ENCODE assay signal across 8 cellular contexts in genomic region chr17:31320231-31320630, GRCh38. TPM values are rescaled to one million over a fixed set of nuclear protein-coding genes. Genes with fewer than 3 reads are reported as not detected.
DNase-seq lines count a peak whose midpoint lies in the region; ATAC-seq and TF ChIP-seq lines count a peak whose summit lies in the region.

No MANE protein-coding gene starts in this region.

- intact Hi-C loops in CD14-positive monocyte (cut with micrococcal nuclease): loop anchor here in 1 of 2 donors (10.0 kb wide), 1 partner anchor 45 kb away; no protein-coding TSS in a partner anchor

- no peak for DNase-seq in CD14-positive monocyte (ENCODE audit: low spot score)
- no peak for DNase-seq in activated naive CD8-positive, alpha-beta T cell treated with anti-CD3 and anti-CD28 coated beads, Interleukin-2, amount 10 ng/mL, durations not matched to agents 7 days and 5 days
- no peak for DNase-seq in naive B cell
- DNase-seq in G401 (ENCODE audit: low spot score): no peak

- H3K9me3 Mint-ChIP-seq in CD14-positive monocyte (no peaks in the 10 kb centered on the region), naive B cell (no peaks in the 10 kb centered on the region)
- no peaks in the 10 kb centered on the region for H3K9me3 Mint-ChIP-seq in activated naive CD8-positive, alpha-beta T cell treated with anti-CD3 and anti-CD28 coated beads, Interleukin-2, amount 10 ng/mL, durations not matched to agents 7 days and 5 days

- POLR2A ChIA-PET in activated naive CD8-positive, alpha-beta T cell treated with anti-CD3 and anti-CD28 coated beads, Interleukin-2, amount 10 ng/mL, durations not matched to agents 7 days and 5 days (lab: Charles Lee): interaction anchor here (0.6 to 3.6 kb wide), 4 partner anchors 11 to 189 kb away, joined by 3 to 125 read pairs (median 5); no protein-coding TSS in a partner anchor

- peaks cover 33% of the 10 kb centered on the region for H3K4me1 Mint-ChIP-seq in CD14-positive monocyte
- H3K4me1 Mint-ChIP-seq in activated naive CD8-positive, alpha-beta T cell treated with anti-CD3 and anti-CD28 coated beads, Interleukin-2, amount 10 ng/mL, durations not matched to agents 7 days and 5 days: peaks cover 30% of the 10 kb centered on the region
- peaks cover 30 to 47% (median 31%) of the 10 kb centered on the region in 3 donors for H3K4me1 Mint-ChIP-seq in naive B cell

- H3K27ac Mint-ChIP-seq in CD14-positive monocyte (peak overlapping the region in 5 of 7 donors; percentile 30 to 95 (median 89)), naive B cell (peak overlapping the region in 3 of 6 donors; percentile 20 to 89 (median 36))
- peak overlapping the region; percentile 97 for H3K27ac Mint-ChIP-seq in activated naive CD8-positive, alpha-beta T cell treated with anti-CD3 and anti-CD28 coated beads, Interleukin-2, amount 10 ng/mL, durations not matched to agents 7 days and 5 days

- in situ Hi-C loops in G401 (cut with HindIII; ENCODE audit: low sequenced_read_pairs): no loop called here

- H3K4me3 Mint-ChIP-seq in CD14-positive monocyte (peak overlapping the region; percentile 72 to 88), naive B cell (peak overlapping the region; percentile 78 to 93 (median 88))
- peak overlapping the region; percentile 89 for H3K4me3 Mint-ChIP-seq in activated naive CD8-positive, alpha-beta T cell treated with anti-CD3 and anti-CD28 coated beads, Interleukin-2, amount 10 ng/mL, durations not matched to agents 7 days and 5 days

- no peaks in the 10 kb centered on the region for H3K9me3 ChIP-seq in KOPT-K1 (ENCODE audit: insufficient read depth, low read length, poor library complexity, severe bottlenecking)

- peaks cover 16 to 21% of the 10 kb centered on the region in 2 donors for H3K36me3 Mint-ChIP-seq in CD14-positive monocyte
- peaks cover 21% of the 10 kb centered on the region for H3K36me3 Mint-ChIP-seq in activated naive CD8-positive, alpha-beta T cell treated with anti-CD3 and anti-CD28 coated beads, Interleukin-2, amount 10 ng/mL, durations not matched to agents 7 days and 5 days
- H3K36me3 Mint-ChIP-seq in naive B cell: peaks cover 0 to 6% of the 10 kb centered on the region in 2 donors

- no peaks in the 10 kb centered on the region for H3K36me3 ChIP-seq in KOPT-K1 (ENCODE audit: insufficient read depth, low read length)

- H3K27ac ChIP-seq in KOPT-K1 (ENCODE audit: low read depth, low read length, poor library complexity, severe bottlenecking): peak overlapping the region; percentile 86

- ATAC-seq in activated naive CD8-positive, alpha-beta T cell treated with anti-CD3 and anti-CD28 coated beads, Interleukin-2, amount 10 ng/mL, durations not matched to agents 7 days and 5 days (ENCODE audit: low read depth): no peak
- ATAC-seq in naive B cell (ENCODE audit: low read depth in 2 of 2): no peak
- no peak for ATAC-seq in GM18907 (IDR thresholded peaks at IDR 0.05; ENCODE audit: unreplicated experiment)
- no peak for ATAC-seq in GM18858 (IDR thresholded peaks at IDR 0.05; ENCODE audit: unreplicated experiment)
- no peak for ATAC-seq in HG02870 (IDR thresholded peaks at IDR 0.05; ENCODE audit: unreplicated experiment)

- TF ChIP-seq CTCF in CD14-positive monocyte (IDR thresholded peaks at IDR 0.05): no peak

- no peaks in the 10 kb centered on the region for H3K27me3 Mint-ChIP-seq in CD14-positive monocyte (ENCODE audit: low read depth in 3 of 3)
- H3K27me3 Mint-ChIP-seq in activated naive CD8-positive, alpha-beta T cell treated with anti-CD3 and anti-CD28 coated beads, Interleukin-2, amount 10 ng/mL, durations not matched to agents 7 days and 5 days: no peaks in the 10 kb centered on the region
- H3K27me3 Mint-ChIP-seq in naive B cell: no peaks in the 10 kb centered on the region

RNA-seq across cellular contexts. Expression of gene EVI2A, which starts 1.2 kb away (rescaled TPM):
- polyA plus RNA-seq in CD14-positive monocyte (100 to 1,000 TPM; 125 to 138 TPM), naive B cell (ENCODE audit: low read depth in 6 of 6) (10 to 100 TPM in 5 of 6 donors, 1 to 10 TPM in 1; 6.0 to 19.7 (median 13.3) TPM)
- 10 to 100 TPM; 74.9 to 78.3 TPM for total RNA-seq in activated naive CD8-positive, alpha-beta T cell treated with anti-CD3 and anti-CD28 coated beads, Interleukin-2, amount 10 ng/mL, durations not matched to agents 7 days and 5 days
- total RNA-seq in G401 (2014; rRNA removed; shearing (Covaris generic)): not detected in 2 replicates

RNA-seq across cellular contexts. Expression of gene EVI2B, which starts 6.4 kb away (rescaled TPM):
- 100 to 1,000 TPM; 166 to 267 TPM for polyA plus RNA-seq in CD14-positive monocyte
- 100 to 1,000 TPM in 1 of 2 experiments, 10 to 100 TPM in 1; 88.5 to 100 TPM for total RNA-seq in activated naive CD8-positive, alpha-beta T cell treated with anti-CD3 and anti-CD28 coated beads, Interleukin-2, amount 10 ng/mL, durations not matched to agents 7 days and 5 days
- 100 to 1,000 TPM; 146 to 201 (median 184) TPM for polyA plus RNA-seq in naive B cell (ENCODE audit: low read depth in 6 of 6)
- not detected in 2 replicates for total RNA-seq in G401 (2014; rRNA removed; shearing (Covaris generic))

RNA-seq across cellular contexts. Expression of gene OMG, which starts 23.2 kb away (rescaled TPM):
- polyA plus RNA-seq in CD14-positive monocyte: under 1 TPM in 1 of 2 donors, not detected in 1; 0.83 TPM
- total RNA-seq in activated naive CD8-positive, alpha-beta T cell treated with anti-CD3 and anti-CD28 coated beads, Interleukin-2, amount 10 ng/mL, durations not matched to agents 7 days and 5 days: under 1 TPM; 0.62 to 0.78 TPM
- polyA plus RNA-seq in naive B cell (ENCODE audit: low read depth in 6 of 6): under 1 TPM in 2 of 6 donors, not detected in 4; 0.30 to 0.36 TPM
- total RNA-seq in G401 (2014; rRNA removed; shearing (Covaris generic)): 8.2 TPM in 1 of 2 replicates, not detected in the other

Comparison
In these comparisons a context has a peak if more than half of its experiments do, and no peak if none do; other contexts are left out.
1. RNA of gene EVI2A, which starts 1.2 kb away (total RNA-seq): 74.9 to 78.3 TPM in activated naive CD8-positive, alpha-beta T cell treated with anti-CD3 and anti-CD28 coated beads, Interleukin-2, amount 10 ng/mL, durations not matched to agents 7 days and 5 days; not detected in G401; every median in the first group is over 10 times any median in the second.
2. RNA of gene EVI2B, which starts 6.4 kb away (total RNA-seq): 88.5 to 100 TPM in activated naive CD8-positive, alpha-beta T cell treated with anti-CD3 and anti-CD28 coated beads, Interleukin-2, amount 10 ng/mL, durations not matched to agents 7 days and 5 days; not detected in G401; every median in the first group is over 10 times any median in the second.
3. Peak in every context shown above with its lines, with median percentiles within 50 percentile points of each other: H3K4me3 Mint-ChIP-seq.